19 cellular contexts compared by ENCODE assay signal in genomic region chr6:87573307-87574024, GRCh38. TPM values are rescaled to one million over a fixed set of nuclear protein-coding genes. Genes with fewer than 3 reads are reported as not detected.
DNase-seq lines count a peak whose midpoint lies in the region; ATAC-seq and TF ChIP-seq lines count a peak whose summit lies in the region.
"Had no signal": no experiment of that assay in that cellular context is flagged by ENCODE, and none has a peak within 500 bp of the region (broad histone marks: within the 10 kb centered on the region; RNA-seq: fewer than 3 reads in every experiment).

No MANE protein-coding gene starts in this region.

- H3K27me3 Mint-ChIP-seq in activated naive CD8-positive, alpha-beta T cell, result no peaks in the 10 kb centered on the region
- no peaks in the 10 kb centered on the region for H3K27me3 Mint-ChIP-seq in activated naive CD8-positive, alpha-beta T cell treated with anti-CD3 and anti-CD28 coated beads, Interleukin-2, amount 50 U/mL, for 24 hours

- no peak for TF ChIP-seq CTCF in HEK293 (tag by site-specific recombination; IDR thresholded peaks at IDR 0.05)
- no peak for TF ChIP-seq CTCF in adrenal gland (IDR thresholded peaks at IDR 0.05)
- TF ChIP-seq CTCF in uterus (IDR thresholded peaks at IDR 0.05), result no peak

- H3K27ac ChIP-seq in HEK293 (ENCODE audit: extremely low read depth, low read depth, low read length), result no peak overlapping the region
- H3K27ac ChIP-seq in adrenal gland, result peak overlapping the region in 3 of 5 donors; percentile 4 to 52 (median 8)
- H3K27ac ChIP-seq in uterus, result peak overlapping the region; percentile 46 to 75
- H3K27ac ChIP-seq: thoracic aorta had no signal

- peak overlapping the region; percentile 35 for H3K27ac Mint-ChIP-seq in activated naive CD8-positive, alpha-beta T cell
- H3K27ac Mint-ChIP-seq in activated naive CD8-positive, alpha-beta T cell treated with anti-CD3 and anti-CD28 coated beads, Interleukin-2, amount 50 U/mL, for 24 hours, result no peak overlapping the region
- H3K27ac Mint-ChIP-seq: GM23338 had no signal

- peaks cover 3 to 16% of the 10 kb centered on the region in 2 experiments; a peak in 2 of 3 replicates for H3K36me3 ChIP-seq in HEK293 (ENCODE audit: control insufficient read depth in 2 of 2, insufficient read depth in 1 of 2, low read length in 2 of 2)
- H3K36me3 ChIP-seq in adrenal gland (replicated peaks in 1 of 2), result no peaks in the 10 kb centered on the region
- no peaks in the 10 kb centered on the region for H3K36me3 ChIP-seq in uterus
- H3K36me3 ChIP-seq: thoracic aorta had no signal

- H3K36me3 Mint-ChIP-seq in activated naive CD8-positive, alpha-beta T cell, result peaks cover 14% of the 10 kb centered on the region
- peaks cover 36% of the 10 kb centered on the region for H3K36me3 Mint-ChIP-seq in activated naive CD8-positive, alpha-beta T cell treated with anti-CD3 and anti-CD28 coated beads, Interleukin-2, amount 50 U/mL, for 24 hours (ENCODE audit: low read depth)

- TF ChIP-seq POLR2A in adrenal gland (IDR thresholded peaks at IDR 0.05), result no peak
- no peak for TF ChIP-seq POLR2A in uterus (IDR thresholded peaks at IDR 0.05)

- POLR2A ChIA-PET in HEK293 (lab: Yijun Ruan, JAX), result no interaction called here

- DNase-seq in activated naive CD8-positive, alpha-beta T cell treated with anti-CD3 and anti-CD28 coated beads, Interleukin-2, amount 50 U/mL, for 24 hours, result no peak
- DNase-seq in adrenal gland (no peak), uterus (no peak), DMS114 treated with DMSO at 0.1 percent for 48 hours (lab: John Stamatoyannopoulos, UW; ENCODE audit: unreplicated experiment) (no peak)
- DNase-seq: activated gamma-delta T cell; cerebellar nuclear complex; effector memory CD4-positive, alpha-beta T cell; EL; left colon; NCI-H1417 treated with DMSO at 0.1 percent for 48 hours; NCI-H524 treated with DMSO at 0.1 percent for 48 hours; nucleus accumbens; right cardiac atrium; stimulated activated CD4-positive, alpha-beta T cell treated with anti-CD3 and anti-CD28 coated beads, Interleukin-15, amount 100 ng/mL, for 24 hours had no signal

- peaks cover 56% of the 10 kb centered on the region for H3K4me1 Mint-ChIP-seq in activated naive CD8-positive, alpha-beta T cell (ENCODE audit: low read depth)
- peaks cover 44% of the 10 kb centered on the region for H3K4me1 Mint-ChIP-seq in activated naive CD8-positive, alpha-beta T cell treated with anti-CD3 and anti-CD28 coated beads, Interleukin-2, amount 50 U/mL, for 24 hours

- H3K9me3 Mint-ChIP-seq in activated naive CD8-positive, alpha-beta T cell (ENCODE audit: low read depth), result no peaks in the 10 kb centered on the region
- no peaks in the 10 kb centered on the region for H3K9me3 Mint-ChIP-seq in activated naive CD8-positive, alpha-beta T cell treated with anti-CD3 and anti-CD28 coated beads, Interleukin-2, amount 50 U/mL, for 24 hours
- H3K9me3 Mint-ChIP-seq: GM23338 had no signal

- CTCF ChIA-PET in HEK293 (lab: Yijun Ruan, JAX), result interaction anchor here (0.6 to 0.7 kb wide), 4 partner anchors 301 to 1803 kb away, joined by 3 to 8 read pairs (median 5); no protein-coding TSS in a partner anchor

- no peak for ATAC-seq in activated naive CD8-positive, alpha-beta T cell treated with anti-CD3 and anti-CD28 coated beads, Interleukin-2, amount 50 U/mL, for 24 hours
- no peak for ATAC-seq in HG02610 (IDR thresholded peaks at IDR 0.05; ENCODE audit: unreplicated experiment)
- ATAC-seq: GM23338, left colon, right cardiac atrium had no signal

- no peak overlapping the region for H3K4me3 Mint-ChIP-seq in activated naive CD8-positive, alpha-beta T cell
- no peak overlapping the region for H3K4me3 Mint-ChIP-seq in activated naive CD8-positive, alpha-beta T cell treated with anti-CD3 and anti-CD28 coated beads, Interleukin-2, amount 50 U/mL, for 24 hours
- H3K4me3 Mint-ChIP-seq: GM23338 had no signal

- no peak overlapping the region for H3K4me3 ChIP-seq in HEK293 (ENCODE audit: low read depth, low read length)
- H3K4me3 ChIP-seq in adrenal gland, result no peak overlapping the region
- no peak overlapping the region for H3K4me3 ChIP-seq in uterus
- H3K4me3 ChIP-seq: GM23338, thoracic aorta had no signal

- WGBS in adrenal gland, 4 donors, result 93 to 97% (median 96%) methylated on average over 5 of the region's 5 CpGs

- no peaks in the 10 kb centered on the region for H3K27me3 ChIP-seq in adrenal gland
- no peaks in the 10 kb centered on the region for H3K27me3 ChIP-seq in uterus

- H3K4me1 ChIP-seq in HEK293 (ENCODE audit: control insufficient read depth, insufficient read depth, low read length), result peaks cover 12% of the 10 kb centered on the region; the same call in 1 of the 2 replicates
- peaks cover 26 to 44% of the 10 kb centered on the region in 2 donors for H3K4me1 ChIP-seq in adrenal gland (replicated peaks in 1 of 2)
- H3K4me1 ChIP-seq in uterus, result peaks cover 9 to 15% of the 10 kb centered on the region in 2 donors

- intact Hi-C loops in adrenal gland (cut with DNase I) (no loop called here), uterus (cut with DNase I; ENCODE audit: low total_unique reads) (no loop called here)

- H3K9me3 ChIP-seq in HEK293 (ENCODE audit: control insufficient read depth, insufficient read depth, low read depth, low read length) (no peaks in the 10 kb centered on the region), adrenal gland (replicated peaks in 1 of 3) (no peaks in the 10 kb centered on the region), uterus (no peaks in the 10 kb centered on the region)
- H3K9me3 ChIP-seq: thoracic aorta had no signal

TF ChIP-seq in HEK293, 187 proteins besides CTCF, POLR2A, EP300 and RAD21:
- TF ChIP-seq ZEB2 (tag by site-specific recombination; IDR thresholded peaks at IDR 0.05) (no peak), ZNF175 (tag by site-specific recombination; IDR thresholded peaks at IDR 0.05) (no peak), ZNF488 (tag by site-specific recombination; IDR thresholded peaks at IDR 0.05) (no peak), MZF1 (tag by site-specific recombination; IDR thresholded peaks at IDR 0.05; ENCODE audit: borderline replicate concordance) (peak; percentile 58; the same call in 1 of the 2 replicates), ZNF433 (tag by site-specific recombination; IDR thresholded peaks at IDR 0.05; ENCODE audit: low read depth) (no peak)
- TF ChIP-seq, protein P1, sequence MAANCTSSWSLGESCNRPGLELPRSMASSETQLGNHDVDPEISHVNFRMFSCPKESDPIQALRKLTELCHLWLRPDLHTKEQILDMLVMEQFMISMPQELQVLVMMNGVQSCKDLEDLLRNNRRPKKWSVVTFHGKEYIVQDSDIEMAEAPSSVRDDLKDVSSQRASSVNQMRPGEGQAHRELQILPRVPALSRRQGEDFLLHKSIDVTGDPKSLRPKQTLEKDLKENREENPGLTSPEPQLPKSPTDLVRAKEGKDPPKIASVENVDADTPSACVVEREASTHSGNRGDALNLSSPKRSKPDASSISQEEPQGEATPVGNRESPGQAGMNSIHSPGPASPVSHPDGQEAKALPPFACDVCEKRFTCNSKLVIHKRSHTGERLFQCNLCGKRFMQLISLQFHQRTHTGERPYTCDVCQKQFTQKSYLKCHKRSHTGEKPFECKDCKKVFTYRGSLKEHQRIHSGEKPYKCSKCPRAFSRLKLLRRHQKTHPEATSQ (tag by site-specific recombination; IDR thresholded peaks at IDR 0.05), result 0 out of 2 replicates have a peak, but pooled peaks have one; percentile 17

RNA-seq across cellular contexts. Expression of gene RARS2, which starts 16.3 kb away (rescaled TPM):
- 10 to 100 TPM; 37.0 to 80.8 (median 60.5) TPM for total RNA-seq in adrenal gland
- polyA plus RNA-seq in adrenal gland, result 10 to 100 TPM; 26.1 to 92.8 (median 33.4) TPM
- total RNA-seq in uterus, result 10 to 100 TPM; 15.6 to 61.3 (median 44.1) TPM

RNA-seq across cellular contexts. Expression of gene ORC3, which starts 16.5 kb away (rescaled TPM):
- total RNA-seq in adrenal gland (10 to 100 TPM; 21.1 to 47.3 (median 30.6) TPM), uterus (10 to 100 TPM in 3 of 4 donors, 1 to 10 TPM in 1; 6.2 to 43.9 (median 24.8) TPM)
- polyA plus RNA-seq in adrenal gland, result 10 to 100 TPM; 24.4 to 51.4 (median 27.5) TPM
